In genomic region chr14:24674204-24674970, GRCh38 we compare ENCODE assay signal across 8 cellular contexts. TPM values are rescaled to one million over a fixed set of nuclear protein-coding genes. Genes with fewer than 3 reads are reported as not detected.
DNase-seq lines count a peak whose midpoint lies in the region; ATAC-seq, FAIRE-seq and TF ChIP-seq lines count a peak whose summit lies in the region.

No MANE protein-coding gene starts in this region.

- peak; percentile 66 for ATAC-seq in GM21528 (IDR thresholded peaks at IDR 0.05; ENCODE audit: low FRiP score, unreplicated experiment)

- no peak for FAIRE-seq in GM12891 (lab: Jason Lieb, UNC)

- in situ Hi-C loops in G401 (cut with HindIII; ENCODE audit: low sequenced_read_pairs) = no loop called here

- DNase-seq in GM12891 (ENCODE audit: insufficient read length, low spot score) (no peak), NCI-H1930 (lab: John Stamatoyannopoulos, UW) (no peak), OCI-M1 (lab: John Stamatoyannopoulos, UW) (no peak), LoVo (ENCODE audit: low spot score) (no peak), G401 (ENCODE audit: low spot score) (no peak)
- DNase-seq in central memory CD4-positive, alpha-beta T cell = peak; percentile 43

- H3K36me3 ChIP-seq in KOPT-K1 (ENCODE audit: insufficient read depth, low read length) = no peaks in the 10 kb centered on the region

- no peak; the same call in 1 of the 2 replicates for TF ChIP-seq POLR2A in GM12891 (IDR thresholded peaks at IDR 0.05; ENCODE audit: low read depth, low read length)

- H3K27ac ChIP-seq in KOPT-K1 (ENCODE audit: low read depth, low read length, poor library complexity, severe bottlenecking) = peak overlapping the region; percentile 80

- H3K9me3 ChIP-seq in KOPT-K1 (ENCODE audit: insufficient read depth, low read length, poor library complexity, severe bottlenecking) = no peaks in the 10 kb centered on the region

TF ChIP-seq in GM12891, 5 proteins besides CTCF, POLR2A, EP300 and RAD21:
- TF ChIP-seq TAF1 (IDR thresholded peaks at IDR 0.05; ENCODE audit: low read depth, low read length) = no peak
- TF ChIP-seq SPI1 (IDR thresholded peaks at IDR 0.05; ENCODE audit: low read depth, low read length) = 0 out of 2 replicates have a peak, but pooled peaks have one; percentile 3
- no peak for TF ChIP-seq PAX5 (IDR thresholded peaks at IDR 0.05; ENCODE audit: insufficient read depth, low read length, severe bottlenecking)
TF ChIP-seq in GM12891: peak in this region for 1.

RNA-seq across cellular contexts. Expression of gene GZMB, which starts 40.4 kb away (rescaled TPM):
- polyA plus RNA-seq in GM12891 (2012; ENCODE audit: low read depth, missing spikeins) = 0.56 TPM
- not detected in 2 replicates for total RNA-seq in G401 (2014; rRNA removed; shearing (Covaris generic))
